ENCODE assay signal across 8 cellular contexts in the genomic region with DNA sequence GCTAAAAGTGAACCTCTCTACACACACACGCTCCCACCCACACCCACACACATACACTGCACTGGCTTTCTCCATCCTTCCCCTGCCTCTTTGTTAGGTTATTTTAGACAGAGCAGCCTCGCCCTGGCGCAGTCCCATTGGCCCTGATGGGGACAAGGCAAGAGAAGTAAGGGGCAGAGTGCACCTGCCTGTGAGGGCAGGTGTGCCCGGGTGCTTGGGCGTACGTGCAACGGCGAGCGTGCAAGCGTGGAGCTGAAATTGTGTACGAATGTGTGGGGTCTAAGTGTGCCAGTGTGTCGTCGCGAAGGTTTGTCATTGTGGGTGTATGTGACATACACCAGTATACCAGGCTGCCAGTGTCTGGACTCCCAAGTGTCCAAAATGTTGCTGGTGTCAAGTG. TPM values are rescaled to one million over a fixed set of nuclear protein-coding genes. Genes with fewer than 3 reads are reported as not detected.
A peak's percentile ranks its signal among the peaks of the same experiment; 100 is the strongest.
DNase-seq lines count a peak whose midpoint lies in the region; TF ChIP-seq lines count a peak whose summit lies in the region.

No MANE protein-coding gene starts in this region.

- no peak overlapping the region for H3K27ac Mint-ChIP-seq in activated CD4-positive, alpha-beta memory T cell treated with anti-CD3 and anti-CD28 coated beads for 36 hours

- CTCF ChIA-PET in activated CD4-positive, alpha-beta memory T cell treated with anti-CD3 and anti-CD28 coated beads for 36 hours (lab: Charles Lee): no interaction called here

- TF ChIP-seq POLR2A in ovary (IDR thresholded peaks at IDR 0.05): no peak

- peaks cover 5% of the 10 kb centered on the region for H3K4me1 Mint-ChIP-seq in activated CD4-positive, alpha-beta memory T cell treated with anti-CD3 and anti-CD28 coated beads for 36 hours (ENCODE audit: low read depth)

- peak overlapping the region; percentile 59 for H2AFZ ChIP-seq in fibroblast of lung (ENCODE audit: low read length)

- peak; percentile 4 for DNase-seq in EL
- peak; percentile 79 for DNase-seq in NCI-H748 (lab: John Stamatoyannopoulos, UW; ENCODE audit: unreplicated experiment)
- no peak for DNase-seq in fibroblast of lung (ENCODE audit: low read depth in 2 of 2)
- DNase-seq in ovary: peak; percentile 12 to 34 (median 27)
- DNase-seq in NOMO-1 treated with dmso at 0.1 percent for 144 hours (lab: John Stamatoyannopoulos, UW; ENCODE audit: unreplicated experiment): no peak
- DNase-seq in cerebellar cortex (ENCODE audit: low spot score): no peak
- DNase-seq in activated CD4-positive, alpha-beta memory T cell treated with anti-CD3 and anti-CD28 coated beads for 36 hours: no peak
- no peak for DNase-seq in activated T-cell treated with anti-CD3 and anti-CD28 coated beads, Interleukin-2, amount 50 U/mL, for 1 hour

- H3K79me2 ChIP-seq in fibroblast of lung (ENCODE audit: control insufficient read depth, insufficient read depth, low read length): no peaks in the 10 kb centered on the region

- no peak overlapping the region for H3K4me3 Mint-ChIP-seq in activated CD4-positive, alpha-beta memory T cell treated with anti-CD3 and anti-CD28 coated beads for 36 hours

- 1 to 6% (median 1%) methylated on average over 14 of the region's 14 CpGs for WGBS in ovary, 3 donors

- H3K9me3 ChIP-seq in fibroblast of lung (ENCODE audit: control insufficient read depth, insufficient read depth, low read depth, low read length) (no peaks in the 10 kb centered on the region), ovary (no peaks in the 10 kb centered on the region)

- POLR2A ChIA-PET in activated CD4-positive, alpha-beta memory T cell treated with anti-CD3 and anti-CD28 coated beads for 36 hours (lab: Charles Lee): no interaction called here

- intact Hi-C loops in ovary (cut with DNase I): loop anchor here in 1 of 4 donors (10.0 kb wide), 1 partner anchor 1148 kb away; no protein-coding TSS in a partner anchor
- intact Hi-C loops in activated CD4-positive, alpha-beta memory T cell treated with anti-CD3 and anti-CD28 coated beads for 36 hours (cut with micrococcal nuclease): no loop called here

- H3K27me3 Mint-ChIP-seq in activated CD4-positive, alpha-beta memory T cell treated with anti-CD3 and anti-CD28 coated beads for 36 hours: peaks cover 45% of the 10 kb centered on the region

- no peaks in the 10 kb centered on the region for H4K20me1 ChIP-seq in fibroblast of lung (ENCODE audit: control insufficient read depth, extremely low read depth, insufficient read depth, low read length)

- no peak for TF ChIP-seq EP300 in ovary (IDR thresholded peaks at IDR 0.05)

- no peak overlapping the region for H3K9ac ChIP-seq in fibroblast of lung (ENCODE audit: insufficient read depth, low read length)

- H3K27ac ChIP-seq in fibroblast of lung (ENCODE audit: insufficient read depth, low read length) (no peak overlapping the region), ovary (no peak overlapping the region)

- H3K4me3 ChIP-seq in fibroblast of lung (replicated peaks in 1 of 4; ENCODE audit: control extremely low read depth in 1 of 4, insufficient read depth in 1 of 4, low read depth in 3 of 4, low read length in 4 of 4) (peak overlapping the region; percentile 46 to 65 (median 56)), ovary (peak overlapping the region; percentile 50)

- peaks cover 7% of the 10 kb centered on the region for H3K4me1 ChIP-seq in fibroblast of lung (ENCODE audit: control insufficient read depth, extremely low read depth, insufficient read depth, low read length)
- peaks cover 5% of the 10 kb centered on the region for H3K4me1 ChIP-seq in ovary (ENCODE audit: insufficient read depth)

- peaks cover 20% of the 10 kb centered on the region for H3K27me3 ChIP-seq in fibroblast of lung (ENCODE audit: control insufficient read depth, insufficient read depth, low read length)
- H3K27me3 ChIP-seq in ovary: no peaks in the 10 kb centered on the region

- TF ChIP-seq CTCF in fibroblast of lung (conservative IDR thresholded peaks at IDR 0.05 in 1 of 2, IDR thresholded peaks at IDR 0.05 in 1 of 2; ENCODE audit: low read depth in 1 of 2, low read length in 2 of 2): no peak
- no peak for TF ChIP-seq CTCF in ovary (IDR thresholded peaks at IDR 0.05)

- no peaks in the 10 kb centered on the region for H3K9me3 Mint-ChIP-seq in activated CD4-positive, alpha-beta memory T cell treated with anti-CD3 and anti-CD28 coated beads for 36 hours

- peak overlapping the region; percentile 76 for H3K4me2 ChIP-seq in fibroblast of lung (ENCODE audit: extremely low read depth, insufficient read depth, low read length)

- peaks cover 3% of the 10 kb centered on the region for H3K36me3 Mint-ChIP-seq in activated CD4-positive, alpha-beta memory T cell treated with anti-CD3 and anti-CD28 coated beads for 36 hours

- no peaks in the 10 kb centered on the region for H3K36me3 ChIP-seq in fibroblast of lung (ENCODE audit: control insufficient read depth, insufficient read depth, low read length)
- H3K36me3 ChIP-seq in ovary: no peaks in the 10 kb centered on the region

RNA-seq across cellular contexts. Expression of a gene that starts 0.5 kb away (rescaled TPM):
- total RNA-seq in fibroblast of lung (0.51 and 0.99 TPM in 2 replicates), ovary (10 to 100 TPM in 4 of 7 donors, 1 to 10 TPM in 3; 7.4 to 23.4 (median 11.6) TPM)
- polyA plus RNA-seq in fibroblast of lung (1.8 and 2.2 TPM in 2 replicates), ovary (10 to 100 TPM in 1 of 2 donors, 1 to 10 TPM in 1; 9.6 to 23.3 TPM)
- polyA plus RNA-seq in fibroblast of lung (2012): 1.9 and 2.0 TPM in 2 replicates
- polyA minus RNA-seq in fibroblast of lung (ENCODE audit: low replicate concordance): 0.37 and 1.3 TPM in 2 replicates
- total RNA-seq in activated CD4-positive, alpha-beta memory T cell treated with anti-CD3 and anti-CD28 coated beads for 36 hours: not detected

Comparison
In these comparisons a context has a peak if more than half of its experiments do, and no peak if none do; other contexts are left out.
1. DNase-seq: peak in EL (single experiment), NCI-H748 (single experiment) and ovary (5 of 5); none in fibroblast of lung (0 of 2), NOMO-1 treated with dmso at 0.1 percent for 144 hours (single experiment), cerebellar cortex (single experiment), activated CD4-positive, alpha-beta memory T cell treated with anti-CD3 and anti-CD28 coated beads for 36 hours (single experiment) and activated T-cell treated with anti-CD3 and anti-CD28 coated beads, Interleukin-2, amount 50 U/mL, for 1 hour (single experiment).